ENCODE assay signal across 1 cellular context in genomic region chr1:207006914-207007313, GRCh38.
TF ChIP-seq lines count a peak whose summit lies in the region.

No MANE protein-coding gene starts in this region.

TF ChIP-seq in HepG2, 621 proteins besides CTCF, POLR2A, EP300 and RAD21:
- TF ChIP-seq ZBTB26 (CRISPR knock-in tag; IDR thresholded peaks at IDR 0.05; ENCODE audit: borderline replicate concordance) (no peak), ZNF136 (CRISPR knock-in tag; IDR thresholded peaks at IDR 0.05; ENCODE audit: low read depth) (no peak), KDM6A (CRISPR knock-in tag; IDR thresholded peaks at IDR 0.05; ENCODE audit: low read depth) (no peak), NFIC (IDR thresholded peaks at IDR 0.05; ENCODE audit: low read length) (0 out of 2 replicates have a peak, but pooled peaks have one; percentile 3)
TF ChIP-seq in HepG2: peak in this region for 1.
